In the genomic region with DNA sequence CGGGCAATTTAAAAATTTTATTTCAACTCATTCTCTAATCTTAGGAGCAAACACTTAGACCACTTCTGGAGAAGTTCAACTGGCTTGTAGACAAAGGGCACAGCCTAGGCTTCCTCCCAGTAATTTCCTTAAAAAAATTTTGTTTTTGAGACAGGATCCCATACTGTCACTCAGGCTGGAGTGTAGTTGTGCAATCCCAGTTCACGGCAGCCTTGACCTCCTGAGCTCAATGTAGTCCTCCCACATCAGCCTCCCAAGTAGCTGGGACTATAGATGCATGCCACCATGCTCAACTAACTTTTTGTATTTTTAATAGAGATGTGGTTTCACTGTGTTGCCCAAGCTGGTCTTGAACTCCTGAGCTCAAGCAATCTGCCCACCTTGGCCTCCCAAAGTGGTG, we compare ENCODE assay signal across 28 cellular contexts.
"Had no signal": no experiment of that assay in that cellular context is flagged by ENCODE, and none has a peak within 500 bp of the region (broad histone marks: within the 10 kb centered on the region; RNA-seq: fewer than 3 reads in every experiment).

No MANE protein-coding gene starts in this region.

- DNase-seq: activated CD4-positive, alpha-beta memory T cell treated with anti-CD3 and anti-CD28 coated beads, Interleukin-2, amount 10 ng/mL, durations not matched to agents 7 days and 5 days; activated CD4-positive, alpha-beta T cell treated with anti-CD3 and anti-CD28 coated beads for 36 hours; activated CD4-positive, alpha-beta T cell treated with anti-CD3 and anti-CD28 coated beads, Interleukin-2, amount 10 ng/mL, durations not matched to agents 24 days and 14 days; activated CD4-positive, CD25-positive, alpha-beta regulatory T cell; activated CD4-positive, CD25-positive, alpha-beta regulatory T cell treated with anti-CD3 and anti-CD28 coated beads, Interleukin-2, amount 50 U/mL, for 72 hours; activated CD8-positive, alpha-beta memory T cell treated with anti-CD3 and anti-CD28 coated beads, Interleukin-2, amount 50 U/mL, for 48 hours; activated effector memory CD4-positive, alpha-beta T cell treated with Interleukin-2 at 50 U/mL for 16 hours; activated gamma-delta T cell treated with Interleukin-2 at 50 U/mL for 16 hours; activated naive CD4-positive, alpha-beta T cell treated with anti-CD3 and anti-CD28 coated beads, Interleukin-2, amount 50 U/mL, for 16 hours; activated naive CD4-positive, alpha-beta T cell treated with Interleukin-2 at 50 U/mL for 16 hours; activated T-cell treated with anti-CD3 and anti-CD28 coated beads for 4 hours; activated T-cell treated with anti-CD3 and anti-CD28 coated beads, Interleukin-2, amount 50 U/mL, for 24 hours; activated T-cell treated with anti-CD3 and anti-CD28 coated beads, Interleukin-2, amount 50 U/mL, for 72 hours; amniotic stem cell; aorta; body of pancreas; central memory CD4-positive, alpha-beta T cell; cerebellar nuclear complex; colonic mucosa; dorsolateral prefrontal cortex; effector memory CD4-positive, alpha-beta T cell; endodermal cell; foreskin fibroblast; T-helper 1 cell; T-helper 17 cell; T1000 had no signal

- H3K9me3 ChIP-seq: body of pancreas, colonic mucosa had no signal

- H3K4me1 ChIP-seq: body of pancreas, colonic mucosa had no signal

- ATAC-seq: activated CD4-positive, alpha-beta T cell treated with anti-CD3 and anti-CD28 coated beads for 36 hours; activated T-cell treated with anti-CD3 and anti-CD28 coated beads, Interleukin-2, amount 50 U/mL, for 72 hours; body of pancreas; esophagus mucosa; T-helper 17 cell had no signal

- H3K4me3 ChIP-seq: body of pancreas, colonic mucosa, dorsolateral prefrontal cortex had no signal

- H3K36me3 ChIP-seq: colonic mucosa had no signal

- H3K27ac ChIP-seq: body of pancreas, colonic mucosa, dorsolateral prefrontal cortex had no signal

- FAIRE-seq: frontal cortex had no signal

- H3K27me3 ChIP-seq: body of pancreas, colonic mucosa had no signal
